25 cellular contexts compared by ENCODE assay signal in the genomic region with DNA sequence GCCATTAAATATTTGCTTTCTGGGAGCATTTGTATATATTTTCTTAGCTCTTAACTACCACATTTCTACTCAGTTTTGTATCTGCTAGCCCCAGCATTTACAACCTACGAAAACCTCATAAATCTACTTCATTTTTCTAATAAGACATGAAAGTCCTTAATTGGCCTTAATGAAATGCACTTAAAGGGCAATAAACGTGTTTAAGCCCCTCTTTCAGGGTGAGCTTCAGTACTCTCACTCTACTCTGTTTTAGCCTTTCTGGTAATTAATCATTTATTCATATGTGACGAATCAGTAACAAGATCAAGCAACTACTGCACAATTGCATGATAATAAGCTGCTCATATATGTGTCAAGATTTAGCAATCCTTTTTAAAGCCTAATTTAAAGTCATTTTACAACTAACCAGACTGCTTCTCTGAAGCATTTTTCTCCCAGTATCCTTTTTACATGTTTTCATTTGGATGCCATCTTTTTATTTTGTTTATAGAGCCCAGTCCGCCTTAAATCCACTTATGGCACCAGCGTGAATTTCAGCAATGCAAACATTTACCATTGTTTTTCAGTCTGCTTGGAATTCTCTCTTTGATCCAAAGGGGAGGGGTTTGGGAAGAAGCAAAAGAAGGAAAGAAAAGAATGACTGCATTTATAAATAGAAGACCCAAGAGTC.
DNase-seq lines count a peak whose midpoint lies in the region; ATAC-seq and TF ChIP-seq lines count a peak whose summit lies in the region.
"Had no signal": no experiment of that assay in that cellular context is flagged by ENCODE, and none has a peak within 500 bp of the region (broad histone marks: within the 10 kb centered on the region; RNA-seq: fewer than 3 reads in every experiment).

No MANE protein-coding gene starts in this region.

- no peak for TF ChIP-seq CTCF in hepatocyte (IDR thresholded peaks at IDR 0.05; ENCODE audit: poor library complexity)

- H3K27me3 ChIP-seq in hepatocyte (no peaks in the 10 kb centered on the region), stomach smooth muscle (ENCODE audit: control insufficient read depth in 1 of 2, insufficient read depth in 2 of 2, low read length in 2 of 2) (no peaks in the 10 kb centered on the region)
- H3K27me3 ChIP-seq: tibial nerve had no signal

- H3K4me1 Mint-ChIP-seq in stimulated activated naive CD8-positive, alpha-beta T cell treated with anti-CD3 and anti-CD28 coated beads, Interleukin-15, amount 100 ng/mL, for 72 hours = no peaks in the 10 kb centered on the region
- H3K4me1 Mint-ChIP-seq: B cell; memory B cell; naive thymus-derived CD8-positive, alpha-beta T cell had no signal

- H3K9me3 ChIP-seq in hepatocyte (ENCODE audit: low read depth) (no peaks in the 10 kb centered on the region), stomach smooth muscle (ENCODE audit: control insufficient read depth in 2 of 2, low read length in 2 of 2) (no peaks in the 10 kb centered on the region)
- H3K9me3 ChIP-seq: tibial nerve had no signal

- H3K4me1 ChIP-seq in hepatocyte (ENCODE audit: insufficient read depth) = peaks cover 14% of the 10 kb centered on the region
- H3K4me1 ChIP-seq in stomach smooth muscle (ENCODE audit: control insufficient read depth, insufficient read depth, low read length) = peaks cover 3% of the 10 kb centered on the region
- H3K4me1 ChIP-seq: tibial nerve had no signal

- H3K79me2 ChIP-seq in hepatocyte = no peaks in the 10 kb centered on the region

- no peaks in the 10 kb centered on the region for H3K9me2 ChIP-seq in hepatocyte (replicated peaks; ENCODE audit: insufficient read depth)

- H3K4me3 ChIP-seq in hepatocyte = peak overlapping the region; percentile 8
- H3K4me3 ChIP-seq in stomach smooth muscle (ENCODE audit: low read length in 2 of 2) = peak overlapping the region in 1 of 2 donors; percentile 38
- H3K4me3 ChIP-seq: tibial nerve had no signal

- no peaks in the 10 kb centered on the region for H3K36me3 ChIP-seq in hepatocyte (replicated peaks; ENCODE audit: insufficient read depth, low read depth)
- no peaks in the 10 kb centered on the region for H3K36me3 ChIP-seq in stomach smooth muscle (ENCODE audit: control insufficient read depth in 2 of 2, insufficient read depth in 2 of 2, low read length in 2 of 2)
- H3K36me3 ChIP-seq: tibial nerve had no signal

- WGBS in hepatocyte (ENCODE audit: low lambda C conversion rate, missing lambda C conversion rate) = 26% methylated on average over 5 of the region's 5 CpGs

- no peaks in the 10 kb centered on the region for H3K27me3 Mint-ChIP-seq in stimulated activated naive CD8-positive, alpha-beta T cell treated with anti-CD3 and anti-CD28 coated beads, Interleukin-15, amount 100 ng/mL, for 72 hours

- no peak overlapping the region for H3K27ac Mint-ChIP-seq in stimulated activated naive CD8-positive, alpha-beta T cell treated with anti-CD3 and anti-CD28 coated beads, Interleukin-15, amount 100 ng/mL, for 72 hours
- H3K27ac Mint-ChIP-seq: activated CD8-positive, alpha-beta T cell treated with anti-CD3 and anti-CD28 coated beads for 36 hours; B cell; memory B cell; naive thymus-derived CD8-positive, alpha-beta T cell had no signal

- no peaks in the 10 kb centered on the region for H4K20me1 ChIP-seq in hepatocyte (ENCODE audit: insufficient read depth, poor library complexity, severe bottlenecking)

- no peak overlapping the region for H3K4me3 Mint-ChIP-seq in stimulated activated naive CD8-positive, alpha-beta T cell treated with anti-CD3 and anti-CD28 coated beads, Interleukin-15, amount 100 ng/mL, for 72 hours
- H3K4me3 Mint-ChIP-seq: activated CD8-positive, alpha-beta T cell treated with anti-CD3 and anti-CD28 coated beads for 36 hours; B cell; memory B cell; naive thymus-derived CD8-positive, alpha-beta T cell had no signal

- no peaks in the 10 kb centered on the region for H3K9me3 Mint-ChIP-seq in stimulated activated naive CD8-positive, alpha-beta T cell treated with anti-CD3 and anti-CD28 coated beads, Interleukin-15, amount 100 ng/mL, for 72 hours
- H3K9me3 Mint-ChIP-seq: activated CD8-positive, alpha-beta T cell treated with anti-CD3 and anti-CD28 coated beads for 36 hours; memory B cell; naive thymus-derived CD8-positive, alpha-beta T cell had no signal

- no peak overlapping the region for H2AFZ ChIP-seq in hepatocyte

- H3K27ac ChIP-seq in hepatocyte = peak overlapping the region; percentile 3
- peak overlapping the region; percentile 1 for H3K27ac ChIP-seq in stomach smooth muscle (ENCODE audit: low read length)
- H3K27ac ChIP-seq: KMS-11, tibial nerve had no signal

- ATAC-seq in stimulated activated naive CD8-positive, alpha-beta T cell treated with anti-CD3 and anti-CD28 coated beads, Interleukin-15, amount 100 ng/mL, for 72 hours = no peak
- no peak for ATAC-seq in GM18519 (IDR thresholded peaks at IDR 0.05; ENCODE audit: low FRiP score, unreplicated experiment)
- ATAC-seq: activated CD8-positive, alpha-beta T cell treated with anti-CD3 and anti-CD28 coated beads for 36 hours; naive thymus-derived CD8-positive, alpha-beta T cell; SK-N-SH treated with all-trans-retinoic acid at 6 μM for 48 hours had no signal

- DNase-seq in NCI-H1092 treated with DMSO at 0.1 percent for 48 hours (lab: John Stamatoyannopoulos, UW) (peak; percentile 7), NCI-H1092 (lab: John Stamatoyannopoulos, UW) (no peak), NCI-H748 treated with DMSO at 0.1 percent for 48 hours (lab: John Stamatoyannopoulos, UW) (peak; percentile 47), hepatocyte (ENCODE audit: low spot score) (peak; percentile 21), GM19240 (ENCODE audit: insufficient read length, low spot score) (no peak)
- DNase-seq in stimulated activated naive CD8-positive, alpha-beta T cell treated with anti-CD3 and anti-CD28 coated beads, Interleukin-15, amount 100 ng/mL, for 72 hours = no peak
- DNase-seq: 8988T; activated CD4-positive, CD25-positive, alpha-beta regulatory T cell; activated CD8-positive, alpha-beta T cell treated with anti-CD3 and anti-CD28 coated beads for 36 hours; activated naive CD4-positive, alpha-beta T cell treated with Interleukin-2 at 50 U/mL for 16 hours; activated T-cell treated with anti-CD3 and anti-CD28 coated beads, Interleukin-2, amount 50 U/mL, for 1 hour; anterior cingulate cortex; central memory CD4-positive, alpha-beta T cell; COR-L47; erythroblast; foreskin melanocyte; naive thymus-derived CD8-positive, alpha-beta T cell; stimulated activated naive CD4-positive, alpha-beta T cell treated with Interleukin-2 at 50 U/mL for 16 hours had no signal

- peak overlapping the region; percentile 66 for H3K4me2 ChIP-seq in hepatocyte
- H3K4me2 ChIP-seq: KMS-11 had no signal

- no peak overlapping the region for H3K9ac ChIP-seq in stomach smooth muscle (ENCODE audit: low read length in 2 of 2)
- H3K9ac ChIP-seq: KMS-11 had no signal

Comparison
In these comparisons a context has a peak if more than half of its experiments do, and no peak if none do; other contexts are left out.
1. DNase-seq: peak in NCI-H1092 treated with DMSO at 0.1 percent for 48 hours (single experiment), NCI-H748 treated with DMSO at 0.1 percent for 48 hours (single experiment) and hepatocyte (single experiment); none in NCI-H1092 (single experiment), stimulated activated naive CD8-positive, alpha-beta T cell treated with anti-CD3 and anti-CD28 coated beads, Interleukin-15, amount 100 ng/mL, for 72 hours (0 of 2) and GM19240 (single experiment).